Comparison of ENCODE assay signal across 28 cellular contexts in the genomic region with DNA sequence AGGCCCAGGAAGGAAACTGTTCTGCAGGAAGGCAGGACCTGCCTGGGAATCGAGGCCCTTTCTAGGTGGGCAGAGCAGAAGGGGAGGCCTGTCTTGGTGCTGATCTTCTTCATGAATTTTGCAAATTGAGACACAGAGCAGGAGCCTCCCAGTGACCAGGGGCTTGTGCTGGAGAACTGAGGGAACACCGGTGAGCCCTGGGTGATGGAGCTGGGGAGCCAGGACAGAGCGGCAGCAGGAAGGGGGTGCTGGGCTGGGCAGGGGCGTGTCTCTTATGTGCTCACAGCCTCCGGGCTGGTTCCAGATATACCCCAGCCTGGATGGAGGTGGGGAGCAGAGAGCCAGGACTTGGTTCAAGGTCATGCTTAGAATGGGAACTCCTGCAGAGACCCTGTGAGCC.
"Had no signal": no experiment of that assay in that cellular context is flagged by ENCODE, and none has a peak within 500 bp of the region (broad histone marks: within the 10 kb centered on the region; RNA-seq: fewer than 3 reads in every experiment).

No MANE protein-coding gene starts in this region.

- ATAC-seq: Panc1, Right ventricle myocardium inferior, SK-N-SH treated with all-trans-retinoic acid at 6 μM for 48 hours had no signal

- DNase-seq: Karpas-422, KBM-7, MM.1S, MV-4-11, NCI-H1092, NCI-H1105, NCI-H1417 treated with DMSO at 0.1 percent for 48 hours, NCI-H1436 treated with DMSO at 0.1 percent for 48 hours, NCI-H1694 treated with DMSO at 0.1 percent for 48 hours, NCI-H187 treated with DMSO at 0.1 percent for 48 hours, NCI-H2081, NCI-H2171 treated with DMSO at 0.1 percent for 48 hours, NCI-H2227 treated with DMSO at 0.1 percent for 48 hours, NCI-H345, NCI-H446, NCI-H510A treated with DMSO at 0.1 percent for 48 hours, NCI-H524 treated with DMSO at 0.1 percent for 48 hours, NCI-H526 treated with DMSO at 0.1 percent for 48 hours, PC-9, SHP77, SIG-M5, SJCRH30 had no signal

- H3K27me3 ChIP-seq: SJCRH30 had no signal

- H3K27ac ChIP-seq: KMS-11, PC-9, RWPE1, SJCRH30, SK-N-MC had no signal
